Comparison of ENCODE assay signal across 8 cellular contexts in the genomic region with DNA sequence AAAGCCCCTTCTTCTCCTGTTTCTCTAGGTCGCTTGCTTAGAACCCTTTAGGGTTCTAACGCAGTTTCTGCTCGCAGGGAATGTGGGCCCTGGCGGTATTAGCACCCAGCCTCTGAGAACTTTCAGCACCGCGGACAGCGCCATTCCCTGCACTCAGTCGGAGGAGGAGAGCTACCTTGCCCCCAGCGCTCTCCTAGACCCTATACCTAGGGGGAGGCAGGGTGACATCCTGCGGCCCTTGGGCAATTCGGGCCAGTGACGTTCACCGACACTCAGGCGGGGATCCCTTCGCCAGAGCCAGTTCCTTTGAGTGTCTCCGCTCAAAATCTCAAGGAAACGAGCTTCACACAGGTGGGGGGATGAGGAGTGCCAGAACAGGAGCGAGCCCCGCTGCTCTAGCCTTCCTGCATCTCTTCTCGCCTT. TPM values are rescaled to one million over a fixed set of nuclear protein-coding genes. Genes with fewer than 3 reads are reported as not detected.
DNase-seq lines count a peak whose midpoint lies in the region; ATAC-seq and TF ChIP-seq lines count a peak whose summit lies in the region.

No MANE protein-coding gene starts in this region.

- H3K4me3 ChIP-seq in HUES6 (ENCODE audit: low read depth, low read length), result peak overlapping the region; percentile 76
- no peak overlapping the region for H3K4me3 ChIP-seq in left lung

- H3K27ac ChIP-seq in HUES6 (ENCODE audit: low read depth, low read length), result no peak overlapping the region
- H3K27ac ChIP-seq in left lung, result no peak overlapping the region

- DNase-seq in D341Med (ENCODE audit: low spot score) (peak; percentile 47), WTC11 (ENCODE audit: low spot score) (peak; percentile 93), dermis blood vessel endothelial cell (peak; percentile 87), left lung (peak; percentile 58 to 80)
- DNase-seq in stimulated activated CD8-positive, alpha-beta memory T cell treated with anti-CD3 and anti-CD28 coated beads, Interleukin-4, amount 100 ng/mL, for 24 hours (ENCODE audit: low read depth), result peak; percentile 29

- peaks cover 10% of the 10 kb centered on the region for H3K4me1 Mint-ChIP-seq in WTC11

- peak overlapping the region; percentile 78 for H3K4me3 Mint-ChIP-seq in WTC11

- H3K27me3 Mint-ChIP-seq in WTC11 (ENCODE audit: low read depth), result peaks cover 63% of the 10 kb centered on the region

- H3K36me3 ChIP-seq in HUES6 (ENCODE audit: control insufficient read depth, insufficient read depth, low read length) (no peaks in the 10 kb centered on the region), left lung (no peaks in the 10 kb centered on the region)

- H3K9me3 ChIP-seq in HUES6 (ENCODE audit: control insufficient read depth, insufficient read depth, low read depth, low read length) (no peaks in the 10 kb centered on the region), left lung (no peaks in the 10 kb centered on the region)

- H3K27ac Mint-ChIP-seq in WTC11, result no peak overlapping the region

- intact Hi-C loops in left lung (cut with DNase I), result no loop called here

- no peaks in the 10 kb centered on the region for H3K36me3 Mint-ChIP-seq in WTC11

- ATAC-seq in WTC11 (peak; percentile 88), left lung (peak; percentile 93), GM21786 (IDR thresholded peaks at IDR 0.05; ENCODE audit: unreplicated experiment) (no peak), HG02938 (IDR thresholded peaks at IDR 0.05; ENCODE audit: unreplicated experiment) (no peak)

- no peak overlapping the region for H3K9ac ChIP-seq in HUES6 (ENCODE audit: low read length)

- H3K9me3 Mint-ChIP-seq in WTC11, result no peaks in the 10 kb centered on the region

- POLR2A ChIA-PET in WTC11 (lab: Charles Lee), result no interaction called here

- H3K4me1 ChIP-seq in HUES6 (ENCODE audit: control insufficient read depth, insufficient read depth, low read length) (peaks cover 5% of the 10 kb centered on the region; the same call in 1 of the 2 replicates), left lung (no peaks in the 10 kb centered on the region)

- CTCF ChIA-PET in WTC11 (lab: Charles Lee), result interaction anchor here (1.0 to 4.0 kb wide), 11 partner anchors 12 to 465 kb away, joined by 3 to 42 read pairs (median 5); partner anchors contain the start of gene CLDN11

- no peak for TF ChIP-seq CTCF in WTC11 (IDR thresholded peaks at IDR 0.05)
- no peak for TF ChIP-seq CTCF in left lung (IDR thresholded peaks at IDR 0.05)

- H3K27me3 ChIP-seq in HUES6 (ENCODE audit: control insufficient read depth, insufficient read depth, low read length) (peaks cover 51% of the 10 kb centered on the region), left lung (peaks cover 33 to 56% of the 10 kb centered on the region in 2 donors)

TF ChIP-seq in WTC11, 78 proteins besides CTCF, POLR2A, EP300 and RAD21 (continues in another document):
- TF ChIP-seq, protein P1, sequence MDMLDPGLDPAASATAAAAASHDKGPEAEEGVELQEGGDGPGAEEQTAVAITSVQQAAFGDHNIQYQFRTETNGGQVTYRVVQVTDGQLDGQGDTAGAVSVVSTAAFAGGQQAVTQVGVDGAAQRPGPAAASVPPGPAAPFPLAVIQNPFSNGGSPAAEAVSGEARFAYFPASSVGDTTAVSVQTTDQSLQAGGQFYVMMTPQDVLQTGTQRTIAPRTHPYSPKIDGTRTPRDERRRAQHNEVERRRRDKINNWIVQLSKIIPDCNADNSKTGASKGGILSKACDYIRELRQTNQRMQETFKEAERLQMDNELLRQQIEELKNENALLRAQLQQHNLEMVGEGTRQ (CRISPR knock-in tag; IDR thresholded peaks at IDR 0.05), result 0 out of 2 replicates have a peak, but pooled peaks have one; percentile 1
- TF ChIP-seq ELF4 (CRISPR knock-in tag; IDR thresholded peaks at IDR 0.05; ENCODE audit: low read depth), result no peak
- TF ChIP-seq, protein P2, sequence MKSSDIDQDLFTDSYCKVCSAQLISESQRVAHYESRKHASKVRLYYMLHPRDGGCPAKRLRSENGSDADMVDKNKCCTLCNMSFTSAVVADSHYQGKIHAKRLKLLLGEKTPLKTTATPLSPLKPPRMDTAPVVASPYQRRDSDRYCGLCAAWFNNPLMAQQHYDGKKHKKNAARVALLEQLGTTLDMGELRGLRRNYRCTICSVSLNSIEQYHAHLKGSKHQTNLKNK (CRISPR knock-in tag; IDR thresholded peaks at IDR 0.05), result no peak
- TF ChIP-seq NFATC4 (CRISPR knock-in tag; IDR thresholded peaks at IDR 0.05), result no peak
- TF ChIP-seq, protein P3, sequence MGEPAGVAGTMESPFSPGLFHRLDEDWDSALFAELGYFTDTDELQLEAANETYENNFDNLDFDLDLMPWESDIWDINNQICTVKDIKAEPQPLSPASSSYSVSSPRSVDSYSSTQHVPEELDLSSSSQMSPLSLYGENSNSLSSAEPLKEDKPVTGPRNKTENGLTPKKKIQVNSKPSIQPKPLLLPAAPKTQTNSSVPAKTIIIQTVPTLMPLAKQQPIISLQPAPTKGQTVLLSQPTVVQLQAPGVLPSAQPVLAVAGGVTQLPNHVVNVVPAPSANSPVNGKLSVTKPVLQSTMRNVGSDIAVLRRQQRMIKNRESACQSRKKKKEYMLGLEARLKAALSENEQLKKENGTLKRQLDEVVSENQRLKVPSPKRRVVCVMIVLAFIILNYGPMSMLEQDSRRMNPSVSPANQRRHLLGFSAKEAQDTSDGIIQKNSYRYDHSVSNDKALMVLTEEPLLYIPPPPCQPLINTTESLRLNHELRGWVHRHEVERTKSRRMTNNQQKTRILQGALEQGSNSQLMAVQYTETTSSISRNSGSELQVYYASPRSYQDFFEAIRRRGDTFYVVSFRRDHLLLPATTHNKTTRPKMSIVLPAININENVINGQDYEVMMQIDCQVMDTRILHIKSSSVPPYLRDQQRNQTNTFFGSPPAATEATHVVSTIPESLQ (CRISPR knock-in tag; IDR thresholded peaks at IDR 0.05), result no peak
- TF ChIP-seq GRHL2 (CRISPR knock-in tag; IDR thresholded peaks at IDR 0.05; ENCODE audit: insufficient replicate concordance, severe bottlenecking), result no peak
- no peak for TF ChIP-seq MLX (CRISPR knock-in tag; IDR thresholded peaks at IDR 0.05)
- 0 out of 2 replicates have a peak, but pooled peaks have one; percentile 42 for TF ChIP-seq TCF7 (CRISPR knock-in tag; IDR thresholded peaks at IDR 0.05; ENCODE audit: low read depth)
- TF ChIP-seq, protein P4, sequence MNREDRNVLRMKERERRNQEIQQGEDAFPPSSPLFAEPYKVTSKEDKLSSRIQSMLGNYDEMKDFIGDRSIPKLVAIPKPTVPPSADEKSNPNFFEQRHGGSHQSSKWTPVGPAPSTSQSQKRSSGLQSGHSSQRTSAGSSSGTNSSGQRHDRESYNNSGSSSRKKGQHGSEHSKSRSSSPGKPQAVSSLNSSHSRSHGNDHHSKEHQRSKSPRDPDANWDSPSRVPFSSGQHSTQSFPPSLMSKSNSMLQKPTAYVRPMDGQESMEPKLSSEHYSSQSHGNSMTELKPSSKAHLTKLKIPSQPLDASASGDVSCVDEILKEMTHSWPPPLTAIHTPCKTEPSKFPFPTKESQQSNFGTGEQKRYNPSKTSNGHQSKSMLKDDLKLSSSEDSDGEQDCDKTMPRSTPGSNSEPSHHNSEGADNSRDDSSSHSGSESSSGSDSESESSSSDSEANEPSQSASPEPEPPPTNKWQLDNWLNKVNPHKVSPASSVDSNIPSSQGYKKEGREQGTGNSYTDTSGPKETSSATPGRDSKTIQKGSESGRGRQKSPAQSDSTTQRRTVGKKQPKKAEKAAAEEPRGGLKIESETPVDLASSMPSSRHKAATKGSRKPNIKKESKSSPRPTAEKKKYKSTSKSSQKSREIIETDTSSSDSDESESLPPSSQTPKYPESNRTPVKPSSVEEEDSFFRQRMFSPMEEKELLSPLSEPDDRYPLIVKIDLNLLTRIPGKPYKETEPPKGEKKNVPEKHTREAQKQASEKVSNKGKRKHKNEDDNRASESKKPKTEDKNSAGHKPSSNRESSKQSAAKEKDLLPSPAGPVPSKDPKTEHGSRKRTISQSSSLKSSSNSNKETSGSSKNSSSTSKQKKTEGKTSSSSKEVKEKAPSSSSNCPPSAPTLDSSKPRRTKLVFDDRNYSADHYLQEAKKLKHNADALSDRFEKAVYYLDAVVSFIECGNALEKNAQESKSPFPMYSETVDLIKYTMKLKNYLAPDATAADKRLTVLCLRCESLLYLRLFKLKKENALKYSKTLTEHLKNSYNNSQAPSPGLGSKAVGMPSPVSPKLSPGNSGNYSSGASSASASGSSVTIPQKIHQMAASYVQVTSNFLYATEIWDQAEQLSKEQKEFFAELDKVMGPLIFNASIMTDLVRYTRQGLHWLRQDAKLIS (CRISPR knock-in tag; IDR thresholded peaks at IDR 0.05; ENCODE audit: borderline replicate concordance), result 0 out of 2 replicates have a peak, but pooled peaks have one; percentile 21
- TF ChIP-seq, protein P5, sequence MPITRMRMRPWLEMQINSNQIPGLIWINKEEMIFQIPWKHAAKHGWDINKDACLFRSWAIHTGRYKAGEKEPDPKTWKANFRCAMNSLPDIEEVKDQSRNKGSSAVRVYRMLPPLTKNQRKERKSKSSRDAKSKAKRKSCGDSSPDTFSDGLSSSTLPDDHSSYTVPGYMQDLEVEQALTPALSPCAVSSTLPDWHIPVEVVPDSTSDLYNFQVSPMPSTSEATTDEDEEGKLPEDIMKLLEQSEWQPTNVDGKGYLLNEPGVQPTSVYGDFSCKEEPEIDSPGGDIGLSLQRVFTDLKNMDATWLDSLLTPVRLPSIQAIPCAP (CRISPR knock-in tag; IDR thresholded peaks at IDR 0.05), result 0 out of 2 replicates have a peak, but pooled peaks have one; percentile 59
- TF ChIP-seq, protein P6, sequence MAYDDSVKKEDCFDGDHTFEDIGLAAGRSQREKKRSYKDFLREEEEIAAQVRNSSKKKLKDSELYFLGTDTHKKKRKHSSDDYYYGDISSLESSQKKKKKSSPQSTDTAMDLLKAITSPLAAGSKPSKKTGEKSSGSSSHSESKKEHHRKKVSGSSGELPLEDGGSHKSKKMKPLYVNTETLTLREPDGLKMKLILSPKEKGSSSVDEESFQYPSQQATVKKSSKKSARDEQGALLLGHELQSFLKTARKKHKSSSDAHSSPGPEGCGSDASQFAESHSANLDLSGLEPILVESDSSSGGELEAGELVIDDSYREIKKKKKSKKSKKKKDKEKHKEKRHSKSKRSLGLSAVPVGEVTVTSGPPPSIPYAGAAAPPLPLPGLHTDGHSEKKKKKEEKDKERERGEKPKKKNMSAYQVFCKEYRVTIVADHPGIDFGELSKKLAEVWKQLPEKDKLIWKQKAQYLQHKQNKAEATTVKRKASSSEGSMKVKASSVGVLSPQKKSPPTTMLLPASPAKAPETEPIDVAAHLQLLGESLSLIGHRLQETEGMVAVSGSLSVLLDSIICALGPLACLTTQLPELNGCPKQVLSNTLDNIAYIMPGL (CRISPR knock-in tag; IDR thresholded peaks at IDR 0.05), result no peak
- TF ChIP-seq ZNF416 (CRISPR knock-in tag; IDR thresholded peaks at IDR 0.05), result no peak

RNA-seq across cellular contexts. Expression of gene SLC7A14, which starts 1.3 kb away (rescaled TPM):
- 0.25 to 0.68 TPM (median 0.62 TPM) in 3 replicates for total RNA-seq in WTC11 (2021)
- under 0.01 and 0.14 TPM in 2 replicates for total RNA-seq in dermis blood vessel endothelial cell
- total RNA-seq in left lung, result not detected

Comparison
In these comparisons a context has a peak if more than half of its experiments do, and no peak if none do; other contexts are left out.
1. DNase-seq: peak in every context shown above with its lines; median percentile 93 in WTC11; 87 in dermis blood vessel endothelial cell; 69 in left lung; 47 in D341Med; 29 in stimulated activated CD8-positive, alpha-beta memory T cell treated with anti-CD3 and anti-CD28 coated beads, Interleukin-4, amount 100 ng/mL, for 24 hours.
2. ATAC-seq: peak in WTC11 (single experiment) and left lung (single experiment); none in GM21786 (single experiment) and HG02938 (single experiment).